1 cellular context compared by ENCODE assay signal in the genomic region with DNA sequence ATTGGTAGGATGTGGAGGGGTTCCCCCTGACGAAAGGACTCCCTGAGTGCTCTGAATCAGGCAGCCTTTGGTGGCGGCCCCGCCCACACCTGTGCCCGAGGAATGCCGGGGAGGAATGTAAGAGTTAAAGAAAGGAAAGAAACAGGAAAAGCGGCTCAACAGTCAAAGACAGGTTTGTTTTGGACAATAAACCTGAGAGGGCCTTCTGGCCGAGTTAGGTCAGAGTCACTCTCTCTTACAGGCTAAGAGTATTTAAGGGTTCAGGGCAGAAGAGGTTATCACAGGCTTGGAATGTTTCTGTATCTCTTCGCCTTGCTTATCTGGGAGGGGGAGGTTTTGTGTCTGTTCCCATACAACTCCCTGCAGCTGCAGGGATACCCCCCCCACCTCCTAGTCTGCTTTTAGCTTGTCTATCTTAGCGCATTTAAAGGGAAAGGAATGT.
TF ChIP-seq lines count a peak whose summit lies in the region.

No MANE protein-coding gene starts in this region.

TF ChIP-seq in GM23338, 12 proteins besides CTCF, POLR2A, EP300 and RAD21:
- TF ChIP-seq CREB1 (CRISPR knock-in tag; IDR thresholded peaks at IDR 0.05; ENCODE audit: low read depth) (peak; percentile 24; the same call in 1 of the 2 replicates), EZH2 (IDR thresholded peaks at IDR 0.05; ENCODE audit: low read depth, unreplicated experiment) (no peak), JUNB (IDR thresholded peaks at IDR 0.05; ENCODE audit: unreplicated experiment) (no peak)
- TF ChIP-seq, protein P1, sequence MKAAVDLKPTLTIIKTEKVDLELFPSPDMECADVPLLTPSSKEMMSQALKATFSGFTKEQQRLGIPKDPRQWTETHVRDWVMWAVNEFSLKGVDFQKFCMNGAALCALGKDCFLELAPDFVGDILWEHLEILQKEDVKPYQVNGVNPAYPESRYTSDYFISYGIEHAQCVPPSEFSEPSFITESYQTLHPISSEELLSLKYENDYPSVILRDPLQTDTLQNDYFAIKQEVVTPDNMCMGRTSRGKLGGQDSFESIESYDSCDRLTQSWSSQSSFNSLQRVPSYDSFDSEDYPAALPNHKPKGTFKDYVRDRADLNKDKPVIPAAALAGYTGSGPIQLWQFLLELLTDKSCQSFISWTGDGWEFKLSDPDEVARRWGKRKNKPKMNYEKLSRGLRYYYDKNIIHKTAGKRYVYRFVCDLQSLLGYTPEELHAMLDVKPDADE (IDR thresholded peaks at IDR 0.05): no peak
- TF ChIP-seq, protein P2, sequence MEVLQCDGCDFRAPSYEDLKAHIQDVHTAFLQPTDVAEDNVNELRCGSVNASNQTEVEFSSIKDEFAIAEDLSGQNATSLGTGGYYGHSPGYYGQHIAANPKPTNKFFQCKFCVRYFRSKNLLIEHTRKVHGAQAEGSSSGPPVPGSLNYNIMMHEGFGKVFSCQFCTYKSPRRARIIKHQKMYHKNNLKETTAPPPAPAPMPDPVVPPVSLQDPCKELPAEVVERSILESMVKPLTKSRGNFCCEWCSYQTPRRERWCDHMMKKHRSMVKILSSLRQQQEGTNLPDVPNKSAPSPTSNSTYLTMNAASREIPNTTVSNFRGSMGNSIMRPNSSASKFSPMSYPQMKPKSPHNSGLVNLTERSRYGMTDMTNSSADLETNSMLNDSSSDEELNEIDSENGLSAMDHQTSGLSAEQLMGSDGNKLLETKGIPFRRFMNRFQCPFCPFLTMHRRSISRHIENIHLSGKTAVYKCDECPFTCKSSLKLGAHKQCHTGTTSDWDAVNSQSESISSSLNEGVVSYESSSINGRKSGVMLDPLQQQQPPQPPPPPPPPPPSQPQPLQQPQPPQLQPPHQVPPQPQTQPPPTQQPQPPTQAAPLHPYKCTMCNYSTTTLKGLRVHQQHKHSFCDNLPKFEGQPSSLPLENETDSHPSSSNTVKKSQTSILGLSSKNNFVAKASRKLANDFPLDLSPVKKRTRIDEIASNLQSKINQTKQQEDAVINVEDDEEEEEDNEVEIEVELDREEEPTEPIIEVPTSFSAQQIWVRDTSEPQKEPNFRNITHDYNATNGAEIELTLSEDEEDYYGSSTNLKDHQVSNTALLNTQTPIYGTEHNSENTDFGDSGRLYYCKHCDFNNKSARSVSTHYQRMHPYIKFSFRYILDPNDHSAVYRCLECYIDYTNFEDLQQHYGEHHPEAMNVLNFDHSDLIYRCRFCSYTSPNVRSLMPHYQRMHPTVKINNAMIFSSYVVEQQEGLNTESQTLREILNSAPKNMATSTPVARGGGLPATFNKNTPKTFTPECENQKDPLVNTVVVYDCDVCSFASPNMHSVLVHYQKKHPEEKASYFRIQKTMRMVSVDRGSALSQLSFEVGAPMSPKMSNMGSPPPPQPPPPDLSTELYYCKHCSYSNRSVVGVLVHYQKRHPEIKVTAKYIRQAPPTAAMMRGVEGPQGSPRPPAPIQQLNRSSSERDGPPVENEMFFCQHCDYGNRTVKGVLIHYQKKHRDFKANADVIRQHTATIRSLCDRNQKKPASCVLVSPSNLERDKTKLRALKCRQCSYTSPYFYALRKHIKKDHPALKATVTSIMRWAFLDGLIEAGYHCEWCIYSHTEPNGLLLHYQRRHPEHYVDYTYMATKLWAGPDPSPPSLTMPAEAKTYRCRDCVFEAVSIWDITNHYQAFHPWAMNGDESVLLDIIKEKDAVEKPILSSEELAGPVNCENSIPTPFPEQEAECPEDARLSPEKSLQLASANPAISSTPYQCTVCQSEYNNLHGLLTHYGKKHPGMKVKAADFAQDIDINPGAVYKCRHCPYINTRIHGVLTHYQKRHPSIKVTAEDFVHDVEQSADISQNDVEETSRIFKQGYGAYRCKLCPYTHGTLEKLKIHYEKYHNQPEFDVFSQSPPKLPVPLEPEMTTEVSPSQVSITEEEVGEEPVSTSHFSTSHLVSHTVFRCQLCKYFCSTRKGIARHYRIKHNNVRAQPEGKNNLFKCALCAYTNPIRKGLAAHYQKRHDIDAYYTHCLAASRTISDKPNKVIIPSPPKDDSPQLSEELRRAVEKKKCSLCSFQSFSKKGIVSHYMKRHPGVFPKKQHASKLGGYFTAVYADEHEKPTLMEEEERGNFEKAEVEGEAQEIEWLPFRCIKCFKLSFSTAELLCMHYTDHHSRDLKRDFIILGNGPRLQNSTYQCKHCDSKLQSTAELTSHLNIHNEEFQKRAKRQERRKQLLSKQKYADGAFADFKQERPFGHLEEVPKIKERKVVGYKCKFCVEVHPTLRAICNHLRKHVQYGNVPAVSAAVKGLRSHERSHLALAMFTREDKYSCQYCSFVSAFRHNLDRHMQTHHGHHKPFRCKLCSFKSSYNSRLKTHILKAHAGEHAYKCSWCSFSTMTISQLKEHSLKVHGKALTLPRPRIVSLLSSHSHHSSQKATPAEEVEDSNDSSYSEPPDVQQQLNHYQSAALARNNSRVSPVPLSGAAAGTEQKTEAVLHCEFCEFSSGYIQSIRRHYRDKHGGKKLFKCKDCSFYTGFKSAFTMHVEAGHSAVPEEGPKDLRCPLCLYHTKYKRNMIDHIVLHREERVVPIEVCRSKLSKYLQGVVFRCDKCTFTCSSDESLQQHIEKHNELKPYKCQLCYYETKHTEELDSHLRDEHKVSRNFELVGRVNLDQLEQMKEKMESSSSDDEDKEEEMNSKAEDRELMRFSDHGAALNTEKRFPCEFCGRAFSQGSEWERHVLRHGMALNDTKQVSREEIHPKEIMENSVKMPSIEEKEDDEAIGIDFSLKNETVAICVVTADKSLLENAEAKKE (CRISPR knock-in tag; IDR thresholded peaks at IDR 0.05): no peak
